ENCODE assay signal across 1 cellular context in genomic region chr12:89540586-89540985, GRCh38.
TF ChIP-seq lines count a peak whose summit lies in the region.

No MANE protein-coding gene starts in this region.

TF ChIP-seq in K562, 482 proteins besides CTCF, POLR2A, EP300 and RAD21 (continued from another document and continues in another):
- TF ChIP-seq, protein P1, sequence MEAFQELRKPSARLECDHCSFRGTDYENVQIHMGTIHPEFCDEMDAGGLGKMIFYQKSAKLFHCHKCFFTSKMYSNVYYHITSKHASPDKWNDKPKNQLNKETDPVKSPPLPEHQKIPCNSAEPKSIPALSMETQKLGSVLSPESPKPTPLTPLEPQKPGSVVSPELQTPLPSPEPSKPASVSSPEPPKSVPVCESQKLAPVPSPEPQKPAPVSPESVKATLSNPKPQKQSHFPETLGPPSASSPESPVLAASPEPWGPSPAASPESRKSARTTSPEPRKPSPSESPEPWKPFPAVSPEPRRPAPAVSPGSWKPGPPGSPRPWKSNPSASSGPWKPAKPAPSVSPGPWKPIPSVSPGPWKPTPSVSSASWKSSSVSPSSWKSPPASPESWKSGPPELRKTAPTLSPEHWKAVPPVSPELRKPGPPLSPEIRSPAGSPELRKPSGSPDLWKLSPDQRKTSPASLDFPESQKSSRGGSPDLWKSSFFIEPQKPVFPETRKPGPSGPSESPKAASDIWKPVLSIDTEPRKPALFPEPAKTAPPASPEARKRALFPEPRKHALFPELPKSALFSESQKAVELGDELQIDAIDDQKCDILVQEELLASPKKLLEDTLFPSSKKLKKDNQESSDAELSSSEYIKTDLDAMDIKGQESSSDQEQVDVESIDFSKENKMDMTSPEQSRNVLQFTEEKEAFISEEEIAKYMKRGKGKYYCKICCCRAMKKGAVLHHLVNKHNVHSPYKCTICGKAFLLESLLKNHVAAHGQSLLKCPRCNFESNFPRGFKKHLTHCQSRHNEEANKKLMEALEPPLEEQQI (IDR thresholded peaks at IDR 0.05) = peak; percentile 50; the same call in 1 of the 2 replicates
- no peak for TF ChIP-seq SREBF2 (CRISPR knock-in tag; IDR thresholded peaks at IDR 0.05)
- no peak for TF ChIP-seq ZNF239 (CRISPR knock-in tag; IDR thresholded peaks at IDR 0.05)
- TF ChIP-seq, protein P2, sequence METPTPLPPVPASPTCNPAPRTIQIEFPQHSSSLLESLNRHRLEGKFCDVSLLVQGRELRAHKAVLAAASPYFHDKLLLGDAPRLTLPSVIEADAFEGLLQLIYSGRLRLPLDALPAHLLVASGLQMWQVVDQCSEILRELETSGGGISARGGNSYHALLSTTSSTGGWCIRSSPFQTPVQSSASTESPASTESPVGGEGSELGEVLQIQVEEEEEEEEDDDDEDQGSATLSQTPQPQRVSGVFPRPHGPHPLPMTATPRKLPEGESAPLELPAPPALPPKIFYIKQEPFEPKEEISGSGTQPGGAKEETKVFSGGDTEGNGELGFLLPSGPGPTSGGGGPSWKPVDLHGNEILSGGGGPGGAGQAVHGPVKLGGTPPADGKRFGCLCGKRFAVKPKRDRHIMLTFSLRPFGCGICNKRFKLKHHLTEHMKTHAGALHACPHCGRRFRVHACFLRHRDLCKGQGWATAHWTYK (CRISPR knock-in tag; IDR thresholded peaks at IDR 0.05) = no peak
- TF ChIP-seq ZFX (CRISPR knock-in tag; IDR thresholded peaks at IDR 0.05) = peak; percentile 57
- no peak for TF ChIP-seq RFX5 (IDR thresholded peaks at IDR 0.05; ENCODE audit: low read depth, low read length)
- no peak for TF ChIP-seq POLR2AphosphoS2 (IDR thresholded peaks at IDR 0.05; ENCODE audit: low read length)
- no peak for TF ChIP-seq TAF9B (IDR thresholded peaks at IDR 0.05; ENCODE audit: partially characterized antibody)
- TF ChIP-seq ZNF561 (CRISPR knock-in tag; conservative IDR thresholded peaks at IDR 0.05) = no peak
- no peak; the same call in 1 of the 2 replicates for TF ChIP-seq ZNF384 (IDR thresholded peaks at IDR 0.05; ENCODE audit: low read depth, low read length)
- no peak for TF ChIP-seq ID3 (CRISPR knock-in tag; IDR thresholded peaks at IDR 0.05)
- TF ChIP-seq ID3 (tag; IDR thresholded peaks at IDR 0.05) = peak; percentile 34; the same call in 1 of the 2 replicates
- no peak for TF ChIP-seq NR2C1 (IDR thresholded peaks at IDR 0.05)
- peak; percentile 37; the same call in 1 of the 2 replicates for TF ChIP-seq NR2C1 (tag; IDR thresholded peaks at IDR 0.05)
- no peak for TF ChIP-seq ZFP1 (CRISPR knock-in tag; IDR thresholded peaks at IDR 0.05)
- TF ChIP-seq ZNF347 (CRISPR knock-in tag; IDR thresholded peaks at IDR 0.05; ENCODE audit: low read depth) = no peak
- peak; percentile 97 for TF ChIP-seq ARID1B (IDR thresholded peaks at IDR 0.05)
- peak; percentile 67 to 75 for TF ChIP-seq KDM1A (IDR thresholded peaks at IDR 0.05)
- TF ChIP-seq, protein P3, sequence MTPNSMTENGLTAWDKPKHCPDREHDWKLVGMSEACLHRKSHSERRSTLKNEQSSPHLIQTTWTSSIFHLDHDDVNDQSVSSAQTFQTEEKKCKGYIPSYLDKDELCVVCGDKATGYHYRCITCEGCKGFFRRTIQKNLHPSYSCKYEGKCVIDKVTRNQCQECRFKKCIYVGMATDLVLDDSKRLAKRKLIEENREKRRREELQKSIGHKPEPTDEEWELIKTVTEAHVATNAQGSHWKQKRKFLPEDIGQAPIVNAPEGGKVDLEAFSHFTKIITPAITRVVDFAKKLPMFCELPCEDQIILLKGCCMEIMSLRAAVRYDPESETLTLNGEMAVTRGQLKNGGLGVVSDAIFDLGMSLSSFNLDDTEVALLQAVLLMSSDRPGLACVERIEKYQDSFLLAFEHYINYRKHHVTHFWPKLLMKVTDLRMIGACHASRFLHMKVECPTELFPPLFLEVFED (CRISPR knock-in tag; conservative IDR thresholded peaks at IDR 0.05) = no peak
- no peak for TF ChIP-seq SIN3B (IDR thresholded peaks at IDR 0.05; ENCODE audit: low read depth)
- TF ChIP-seq KLF16 (IDR thresholded peaks at IDR 0.05) = peak; percentile 94
- no peak for TF ChIP-seq MCM5 (IDR thresholded peaks at IDR 0.05; ENCODE audit: low read depth)
- no peak for TF ChIP-seq SMC3 (conservative IDR thresholded peaks at IDR 0.05; ENCODE audit: insufficient read depth, low read depth, low read length)
- TF ChIP-seq ARNT (IDR thresholded peaks at IDR 0.05) = peak in 1 of 2 experiments; percentile 79; a peak in 2 of 4 replicates
- no peak for TF ChIP-seq MAZ (CRISPR knock-in tag; conservative IDR thresholded peaks at IDR 0.05 in 1 of 2, IDR thresholded peaks at IDR 0.05 in 1 of 2)
- TF ChIP-seq STAT5A (IDR thresholded peaks at IDR 0.05; ENCODE audit: borderline replicate concordance, low read length) = peak; percentile 81; the same call in 1 of the 2 replicates
- TF ChIP-seq CBX5 (IDR thresholded peaks at IDR 0.05; ENCODE audit: borderline replicate concordance, low read depth) = no peak
- TF ChIP-seq BDP1 (IDR thresholded peaks at IDR 0.05; ENCODE audit: insufficient read depth, insufficient read length) = no peak
- TF ChIP-seq ZNF609 (CRISPR knock-in tag; IDR thresholded peaks at IDR 0.05; ENCODE audit: borderline replicate concordance) = no peak
- no peak for TF ChIP-seq PTRF (tag; IDR thresholded peaks at IDR 0.05)
- TF ChIP-seq JUN (IDR thresholded peaks at IDR 0.05; ENCODE audit: borderline replicate concordance, low read depth, low read length) = peak; percentile 41; the same call in 1 of the 2 replicates
- no peak for TF ChIP-seq JUN (CRISPR knock-in tag; IDR thresholded peaks at IDR 0.05; ENCODE audit: borderline replicate concordance)
- peak; percentile 68 for TF ChIP-seq L3MBTL2 (IDR thresholded peaks at IDR 0.05)
- TF ChIP-seq TOE1 (IDR thresholded peaks at IDR 0.05; ENCODE audit: borderline replicate concordance) = no peak
- TF ChIP-seq TOE1 (CRISPR knock-in tag; IDR thresholded peaks at IDR 0.05; ENCODE audit: borderline replicate concordance, low read depth) = no peak
- TF ChIP-seq ZZZ3 (IDR thresholded peaks at IDR 0.05) = no peak
- TF ChIP-seq GABPB1 (CRISPR knock-in tag; IDR thresholded peaks at IDR 0.05) = no peak
- no peak for TF ChIP-seq ZNF586 (CRISPR knock-in tag; conservative IDR thresholded peaks at IDR 0.05)
- peak; percentile 65 to 99; a peak in 2 of 4 replicates for TF ChIP-seq TBL1XR1 (IDR thresholded peaks at IDR 0.05; ENCODE audit: low read length in 2 of 2)
- 0 out of 4 replicates have a peak, but pooled peaks of 1 of the 2 experiments have one; percentile 9 for TF ChIP-seq NRF1 (conservative IDR thresholded peaks at IDR 0.05 in 1 of 2, IDR thresholded peaks at IDR 0.05 in 1 of 2)
- TF ChIP-seq, protein P4, sequence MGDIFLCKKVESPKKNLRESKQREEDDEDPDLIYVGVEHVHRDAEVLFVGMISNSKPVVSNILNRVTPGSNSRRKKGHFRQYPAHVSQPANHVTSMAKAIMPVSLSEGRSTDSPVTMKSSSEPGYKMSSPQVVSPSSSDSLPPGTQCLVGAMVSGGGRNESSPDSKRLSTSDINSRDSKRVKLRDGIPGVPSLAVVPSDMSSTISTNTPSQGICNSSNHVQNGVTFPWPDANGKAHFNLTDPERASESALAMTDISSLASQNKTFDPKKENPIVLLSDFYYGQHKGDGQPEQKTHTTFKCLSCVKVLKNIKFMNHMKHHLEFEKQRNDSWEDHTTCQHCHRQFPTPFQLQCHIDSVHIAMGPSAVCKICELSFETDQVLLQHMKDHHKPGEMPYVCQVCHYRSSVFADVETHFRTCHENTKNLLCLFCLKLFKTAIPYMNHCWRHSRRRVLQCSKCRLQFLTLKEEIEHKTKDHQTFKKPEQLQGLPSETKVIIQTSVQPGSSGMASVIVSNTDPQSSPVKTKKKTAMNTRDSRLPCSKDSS (IDR thresholded peaks at IDR 0.05; ENCODE audit: low read depth, partially characterized antibody) = no peak
- TF ChIP-seq ZFP36 (IDR thresholded peaks at IDR 0.05; ENCODE audit: low read depth, low read length, partially characterized antibody) = no peak
- TF ChIP-seq TCF3 (CRISPR knock-in tag; IDR thresholded peaks at IDR 0.05) = peak; percentile 95
- TF ChIP-seq SIRT6 (IDR thresholded peaks at IDR 0.05; ENCODE audit: low read depth, low read length) = no peak
- no peak for TF ChIP-seq ETS2 (tag; IDR thresholded peaks at IDR 0.05; ENCODE audit: borderline replicate concordance, poor library complexity, severe bottlenecking)
- TF ChIP-seq ZNF518B (CRISPR knock-in tag; IDR thresholded peaks at IDR 0.05) = no peak
- TF ChIP-seq ZBTB26 (CRISPR knock-in tag; IDR thresholded peaks at IDR 0.05) = no peak
- peak; percentile 89 for TF ChIP-seq GATA2 (CRISPR knock-in tag; IDR thresholded peaks at IDR 0.05)
- TF ChIP-seq ZNF764 (CRISPR knock-in tag; IDR thresholded peaks at IDR 0.05; ENCODE audit: low read depth) = no peak
- TF ChIP-seq NR2F6 (CRISPR knock-in tag; IDR thresholded peaks at IDR 0.05) = no peak
- TF ChIP-seq TEAD4 (IDR thresholded peaks at IDR 0.05; ENCODE audit: low read length) = peak; percentile 96
- no peak for TF ChIP-seq TEAD4 (CRISPR knock-in tag; IDR thresholded peaks at IDR 0.05; ENCODE audit: borderline replicate concordance)
- no peak for TF ChIP-seq SMAD2 (IDR thresholded peaks at IDR 0.05; ENCODE audit: low read depth, low read length)
- TF ChIP-seq CAMTA2 (CRISPR knock-in tag; conservative IDR thresholded peaks at IDR 0.05) = no peak
- TF ChIP-seq DPF2 (IDR thresholded peaks at IDR 0.05) = peak; percentile 93
- no peak for TF ChIP-seq ZNF780A (CRISPR knock-in tag; IDR thresholded peaks at IDR 0.05)
- peak; percentile 69 for TF ChIP-seq CREM (IDR thresholded peaks at IDR 0.05; ENCODE audit: low read depth)
- peak; percentile 95 for TF ChIP-seq TAL1 (IDR thresholded peaks at IDR 0.05)
- no peak for TF ChIP-seq SMARCA5 (IDR thresholded peaks at IDR 0.05)
- no peak for TF ChIP-seq ZBTB7A (IDR thresholded peaks at IDR 0.05; ENCODE audit: borderline replicate concordance, control insufficient read depth, low read depth, low read length)
- TF ChIP-seq ESRRA (IDR thresholded peaks at IDR 0.05; ENCODE audit: borderline replicate concordance, low read depth) = peak; percentile 21; the same call in 1 of the 2 replicates
